ENCODE assay signal across 1 cellular context in genomic region chr1:43970502-43970901, GRCh38.
TF ChIP-seq lines count a peak whose summit lies in the region.

No MANE protein-coding gene starts in this region.

TF ChIP-seq in IMR-90, 13 proteins besides CTCF, POLR2A, EP300 and RAD21 (continued from another document):
- TF ChIP-seq RCOR1 (IDR thresholded peaks at IDR 0.05; ENCODE audit: insufficient replicate concordance, low read length), result no peak
- no peak for TF ChIP-seq FOS (IDR thresholded peaks at IDR 0.05; ENCODE audit: low read depth, low read length)
- no peak for TF ChIP-seq MXI1 (IDR thresholded peaks at IDR 0.05; ENCODE audit: borderline replicate concordance, low read depth, low read length)
- TF ChIP-seq NFE2L2 (IDR thresholded peaks at IDR 0.05; ENCODE audit: low read depth, low read length), result no peak
- TF ChIP-seq SMC3 (IDR thresholded peaks at IDR 0.05; ENCODE audit: low read depth, low read length), result no peak
- TF ChIP-seq ELK1 (IDR thresholded peaks at IDR 0.05; ENCODE audit: borderline replicate concordance, low read depth, low read length), result no peak
